ENCODE assay signal across 1 cellular context in genomic region chr15:74406992-74407705, GRCh38.
TF ChIP-seq lines count a peak whose summit lies in the region.

No MANE protein-coding gene starts in this region.

TF ChIP-seq in SK-N-SH, 30 proteins besides CTCF, POLR2A, EP300 and RAD21 (continued from another document):
- TF ChIP-seq REST (IDR thresholded peaks at IDR 0.05; ENCODE audit: low read depth, low read length) (no peak), MAX (IDR thresholded peaks at IDR 0.05; ENCODE audit: low read depth) (peak; percentile 45; the same call in 1 of the 2 replicates), FOSL2 (IDR thresholded peaks at IDR 0.05; ENCODE audit: borderline replicate concordance, low read depth) (peak; percentile 19; the same call in 1 of the 2 replicates), RFX5 (IDR thresholded peaks at IDR 0.05; ENCODE audit: low read length) (no peak), TCF12 (IDR thresholded peaks at IDR 0.05) (peak; percentile 32; the same call in 1 of the 2 replicates), USF2 (IDR thresholded peaks at IDR 0.05; ENCODE audit: borderline replicate concordance, low read depth, low read length) (no peak), RCOR1 (IDR thresholded peaks at IDR 0.05; ENCODE audit: low read length) (no peak)
